ENCODE assay signal across 19 cellular contexts in the genomic region with DNA sequence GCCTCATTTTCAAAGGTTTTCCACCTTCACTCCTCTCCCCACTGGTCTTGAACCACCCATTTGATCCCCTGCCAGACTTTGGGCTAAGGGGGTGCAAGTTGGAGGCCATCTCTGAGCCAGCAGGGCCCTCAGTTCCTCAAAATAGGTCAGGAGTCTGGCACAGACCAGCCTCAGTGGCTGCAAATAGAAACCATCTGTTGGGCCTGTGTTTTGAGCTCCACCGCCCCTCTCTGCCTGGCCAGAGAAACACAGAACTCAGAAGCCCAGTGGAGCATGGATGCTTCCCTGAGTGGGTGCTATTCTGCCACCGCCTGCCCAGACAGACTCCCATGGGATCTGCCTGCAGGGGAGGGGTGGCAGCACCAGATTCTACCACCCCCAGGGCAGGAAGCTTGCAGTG. TPM values are rescaled to one million over a fixed set of nuclear protein-coding genes. Genes with fewer than 3 reads are reported as not detected.
DNase-seq lines count a peak whose midpoint lies in the region; ATAC-seq and TF ChIP-seq lines count a peak whose summit lies in the region.
"Had no signal": no experiment of that assay in that cellular context is flagged by ENCODE, and none has a peak within 500 bp of the region (broad histone marks: within the 10 kb centered on the region; RNA-seq: fewer than 3 reads in every experiment).

No MANE protein-coding gene starts in this region.

- CTCF ChIA-PET in Caco-2 (lab: Charles Lee), result interaction anchor here (0.6 to 1.4 kb wide), 2 partner anchors 24 to 76 kb away, joined by 3 to 6 read pairs; no protein-coding TSS in a partner anchor

- H3K4me3 ChIP-seq in BE2C (ENCODE audit: low read depth, low read length) (no peak overlapping the region), Caco-2 (ENCODE audit: low read depth, low read length) (no peak overlapping the region)
- H3K4me3 ChIP-seq: prostate gland, vagina had no signal

- H3K9me3 Mint-ChIP-seq in Caco-2 (ENCODE audit: unreplicated experiment), result no peaks in the 10 kb centered on the region
- H3K9me3 Mint-ChIP-seq: CD14-positive monocyte, H9, memory B cell had no signal

- H3K27me3 ChIP-seq in BE2C (no peaks in the 10 kb centered on the region), Caco-2 (replicated peaks; ENCODE audit: control insufficient read depth, insufficient read depth, low read length) (no peaks in the 10 kb centered on the region)
- H3K27me3 ChIP-seq: vagina had no signal

- H3K27ac Mint-ChIP-seq in Caco-2 (ENCODE audit: unreplicated experiment), result no peak overlapping the region
- no peak overlapping the region for H3K27ac Mint-ChIP-seq in T-helper 17 cell
- H3K27ac Mint-ChIP-seq: memory B cell had no signal

- BruUV-seq in Caco-2 (replicated peaks; lab: Mats Ljungman, UMichigan), result no TSS peak

- H3K9me3 ChIP-seq in BE2C (no peaks in the 10 kb centered on the region), Caco-2 (no peaks in the 10 kb centered on the region), T-helper 17 cell (ENCODE audit: control insufficient read depth, low read length, poor library complexity, severe bottlenecking) (no peaks in the 10 kb centered on the region)
- H3K9me3 ChIP-seq: prostate gland, vagina had no signal

- H3K4me3 Mint-ChIP-seq in Caco-2 (ENCODE audit: unreplicated experiment) (no peak overlapping the region), T-helper 17 cell (no peak overlapping the region)
- H3K4me3 Mint-ChIP-seq: CD14-positive monocyte, H9, memory B cell had no signal

- H3K27me3 Mint-ChIP-seq in Caco-2 (ENCODE audit: insufficient read depth, unreplicated experiment) (no peaks in the 10 kb centered on the region), T-helper 17 cell (peaks cover 13% of the 10 kb centered on the region)

- H3K4me1 Mint-ChIP-seq in Caco-2 (ENCODE audit: low read depth, unreplicated experiment) (no peaks in the 10 kb centered on the region), T-helper 17 cell (no peaks in the 10 kb centered on the region)

- intact Hi-C loops in Caco-2 (cut with micrococcal nuclease; ENCODE audit: unreplicated experiment), result no loop called here

- POLR2A ChIA-PET in Caco-2 (lab: Charles Lee), result no interaction called here

- H3K36me3 Mint-ChIP-seq in Caco-2 (ENCODE audit: insufficient read depth, unreplicated experiment), result no peaks in the 10 kb centered on the region
- no peaks in the 10 kb centered on the region for H3K36me3 Mint-ChIP-seq in T-helper 17 cell (ENCODE audit: low read depth)
- H3K36me3 Mint-ChIP-seq: CD14-positive monocyte, memory B cell had no signal

- H3K36me3 ChIP-seq in BE2C (no peaks in the 10 kb centered on the region), Caco-2 (ENCODE audit: control insufficient read depth, insufficient read depth, low read length) (no peaks in the 10 kb centered on the region)
- H3K36me3 ChIP-seq: prostate gland, vagina had no signal

- DNase-seq in BE2C (peak; percentile 63), RPMI8226 (peak; percentile 54), globus pallidus (ENCODE audit: low spot score) (peak; percentile 86), pons (ENCODE audit: low spot score) (peak; percentile 89), Caco-2 (no peak), T-helper 17 cell (no peak)
- no peak for DNase-seq in activated CD4-positive, CD25-positive, alpha-beta regulatory T cell treated with anti-CD3 and anti-CD28 coated beads, Interleukin-2, amount 50 U/mL, for 72 hours
- DNase-seq in effector CD4-positive, alpha-beta T cell, result no peak
- DNase-seq: activated CD4-positive, alpha-beta T cell treated with anti-CD3 and anti-CD28 coated beads, Interleukin-2, amount 50 U/mL, for 48 hours; activated gamma-delta T cell; H9; NCI-H2171; PC-3; stimulated activated CD4-positive, alpha-beta T cell treated with anti-CD3 and anti-CD28 coated beads, Interleukin-1b, Interleukin-23, amount 100 ng/mL, for 48 hours; T-helper 2 cell had no signal

- TF ChIP-seq CTCF in BE2C (IDR thresholded peaks at IDR 0.05; ENCODE audit: low read depth, low read length) (0 out of 2 replicates have a peak, but pooled peaks have one; percentile 8), Caco-2 (IDR thresholded peaks at IDR 0.05; ENCODE audit: insufficient read depth in 1 of 2, low read depth in 1 of 2, low read length in 1 of 2, severe bottlenecking in 1 of 2, unreplicated experiment in 1 of 2) (no peak)

- no peak for ATAC-seq in T-helper 17 cell
- ATAC-seq: PC-3 had no signal

- H3K4me1 ChIP-seq in BE2C (peaks cover 43% of the 10 kb centered on the region), Caco-2 (no peaks in the 10 kb centered on the region)
- H3K4me1 ChIP-seq: prostate gland had no signal

RNA-seq across cellular contexts. Expression of gene CORO2B, which starts 56.3 kb away (rescaled TPM):
- polyA plus RNA-seq in BE2C (2012; ENCODE audit: insufficient read depth, insufficient read length, low read depth), result 23.7 TPM
- total RNA-seq in Caco-2 (2022) (0.21 and 0.25 TPM in 2 replicates), T-helper 17 cell (not detected)
- polyA plus RNA-seq: CD14-positive monocyte had no signal

Comparison
In these comparisons a context has a peak if more than half of its experiments do, and no peak if none do; other contexts are left out.
1. DNase-seq: peak in BE2C (single experiment), RPMI8226 (single experiment), globus pallidus (single experiment) and pons (single experiment); none in Caco-2 (0 of 2), activated CD4-positive, CD25-positive, alpha-beta regulatory T cell treated with anti-CD3 and anti-CD28 coated beads, Interleukin-2, amount 50 U/mL, for 72 hours (single experiment), T-helper 17 cell (0 of 3) and effector CD4-positive, alpha-beta T cell (single experiment).